Comparison of ENCODE assay signal across 17 cellular contexts in genomic region chr20:37823276-37823980, GRCh38.
A peak's percentile ranks its signal among the peaks of the same experiment; 100 is the strongest.
DNase-seq lines count a peak whose midpoint lies in the region; ATAC-seq and TF ChIP-seq lines count a peak whose summit lies in the region.
"Had no signal": no experiment of that assay in that cellular context is flagged by ENCODE, and none has a peak within 500 bp of the region (broad histone marks: within the 10 kb centered on the region; RNA-seq: fewer than 3 reads in every experiment).

No MANE protein-coding gene starts in this region.

- no peak overlapping the region for H3K27ac ChIP-seq in CD4-positive, alpha-beta memory T cell (ENCODE audit: low read depth, low read length)
- H3K27ac ChIP-seq in testis = no peak overlapping the region
- H3K27ac ChIP-seq: RWPE1 had no signal

- H3K27ac Mint-ChIP-seq in CD4-positive, alpha-beta memory T cell = peak overlapping the region in 4 of 7 donors; percentile 1 to 50 (median 42)

- no peaks in the 10 kb centered on the region for H3K36me3 ChIP-seq in CD4-positive, alpha-beta memory T cell (ENCODE audit: insufficient read depth, low read length)
- no peaks in the 10 kb centered on the region for H3K36me3 ChIP-seq in testis (ENCODE audit: low read depth, missing control alignments)

- no peak for DNase-seq in CD4-positive, alpha-beta memory T cell
- peak; percentile 56 for DNase-seq in astrocyte of the hippocampus (ENCODE audit: low read depth, low spot score)
- DNase-seq in kidney tubule cell (ENCODE audit: low spot score) = peak; percentile 60
- DNase-seq in testis = no peak
- no peak for DNase-seq in NCI-H2029 treated with DMSO at 0.1 percent for 48 hours (lab: John Stamatoyannopoulos, UW)
- no peak for DNase-seq in NAMALWA (ENCODE audit: low spot score)
- DNase-seq: activated CD4-positive, CD25-positive, alpha-beta regulatory T cell; activated gamma-delta T cell; CD8-positive, alpha-beta memory T cell; dorsolateral prefrontal cortex; hippocampal formation; naive B cell; NCI-H1436; stimulated activated naive CD8-positive, alpha-beta T cell treated with anti-CD3 and anti-CD28 coated beads, Interleukin-15, amount 100 ng/mL, for 72 hours had no signal

- no peak for TF ChIP-seq CTCF in testis (IDR thresholded peaks at IDR 0.05)

- no peaks in the 10 kb centered on the region for H3K27me3 Mint-ChIP-seq in CD4-positive, alpha-beta memory T cell
- H3K27me3 Mint-ChIP-seq: CD8-positive, alpha-beta memory T cell; naive B cell; stimulated activated naive CD8-positive, alpha-beta T cell treated with anti-CD3 and anti-CD28 coated beads, Interleukin-15, amount 100 ng/mL, for 72 hours had no signal

- intact Hi-C loops in CD4-positive, alpha-beta memory T cell (cut with micrococcal nuclease) = no loop called here
- intact Hi-C loops in testis (cut with DNase I; ENCODE audit: low total_unique reads) = no loop called here

- ATAC-seq in HG02678 (IDR thresholded peaks at IDR 0.05; ENCODE audit: unreplicated experiment) (peak; percentile 53), HG02840 (IDR thresholded peaks at IDR 0.05; ENCODE audit: low FRiP score, unreplicated experiment) (no peak)
- ATAC-seq: stimulated activated naive CD8-positive, alpha-beta T cell treated with anti-CD3 and anti-CD28 coated beads, Interleukin-15, amount 100 ng/mL, for 72 hours had no signal

- WGBS in testis, 2 donors = 84% methylated on average over 7 of the region's 7 CpGs

- H3K4me1 ChIP-seq in CD4-positive, alpha-beta memory T cell (ENCODE audit: insufficient read depth, low read length) = no peaks in the 10 kb centered on the region
- no peaks in the 10 kb centered on the region for H3K4me1 ChIP-seq in testis

- peaks cover 0 to 13% (median 5%) of the 10 kb centered on the region in 4 donors for H3K4me1 Mint-ChIP-seq in CD4-positive, alpha-beta memory T cell

- no peak for TF ChIP-seq POLR2A in testis (IDR thresholded peaks at IDR 0.05)

- no peaks in the 10 kb centered on the region for H3K27me3 ChIP-seq in CD4-positive, alpha-beta memory T cell (ENCODE audit: insufficient read depth, low read length)
- H3K27me3 ChIP-seq in testis = no peaks in the 10 kb centered on the region
- H3K27me3 ChIP-seq: dorsolateral prefrontal cortex had no signal

- CTCF ChIA-PET in CD4-positive, alpha-beta memory T cell (lab: Charles Lee; ENCODE audit: partially characterized antibody) = no interaction called here

- no peaks in the 10 kb centered on the region for H3K9me3 ChIP-seq in CD4-positive, alpha-beta memory T cell (ENCODE audit: control insufficient read depth in 1 of 2, low read length in 2 of 2)
- H3K9me3 ChIP-seq in testis = no peaks in the 10 kb centered on the region

- no peak overlapping the region for H3K4me3 ChIP-seq in CD4-positive, alpha-beta memory T cell (ENCODE audit: low read length in 2 of 2)
- H3K4me3 ChIP-seq in testis = no peak overlapping the region
- H3K4me3 ChIP-seq: dorsolateral prefrontal cortex had no signal

- POLR2A ChIA-PET in CD4-positive, alpha-beta memory T cell (lab: Charles Lee; ENCODE audit: partially characterized antibody) = no interaction called here

- no peak overlapping the region for H3K4me3 Mint-ChIP-seq in CD4-positive, alpha-beta memory T cell
- H3K4me3 Mint-ChIP-seq: CD8-positive, alpha-beta memory T cell; naive B cell; stimulated activated naive CD8-positive, alpha-beta T cell treated with anti-CD3 and anti-CD28 coated beads, Interleukin-15, amount 100 ng/mL, for 72 hours had no signal

- peaks cover 13 to 20% of the 10 kb centered on the region in 2 donors for H3K36me3 Mint-ChIP-seq in CD4-positive, alpha-beta memory T cell

- H3K9me3 Mint-ChIP-seq in CD4-positive, alpha-beta memory T cell = no peaks in the 10 kb centered on the region
- H3K9me3 Mint-ChIP-seq: CD8-positive, alpha-beta memory T cell; naive B cell; stimulated activated naive CD8-positive, alpha-beta T cell treated with anti-CD3 and anti-CD28 coated beads, Interleukin-15, amount 100 ng/mL, for 72 hours had no signal

Comparison
In these comparisons a context has a peak if more than half of its experiments do, and no peak if none do; other contexts are left out.
1. DNase-seq: peak in astrocyte of the hippocampus (single experiment) and kidney tubule cell (single experiment); none in CD4-positive, alpha-beta memory T cell (0 of 5), testis (single experiment), NCI-H2029 treated with DMSO at 0.1 percent for 48 hours (single experiment) and NAMALWA (single experiment).